22 cellular contexts compared by ENCODE assay signal in genomic region chr6:45256697-45257695, GRCh38.
DNase-seq lines count a peak whose midpoint lies in the region; ATAC-seq, FAIRE-seq and TF ChIP-seq lines count a peak whose summit lies in the region.
"Had no signal": no experiment of that assay in that cellular context is flagged by ENCODE, and none has a peak within 500 bp of the region (broad histone marks: within the 10 kb centered on the region; RNA-seq: fewer than 3 reads in every experiment).

No MANE protein-coding gene starts in this region.

- no peak for TF ChIP-seq POLR2A in IMR-90 (IDR thresholded peaks at IDR 0.05; ENCODE audit: low read depth, low read length)

- H4K5ac ChIP-seq in IMR-90 (ENCODE audit: low read depth, low read length), result no peak overlapping the region

- no peak for TF ChIP-seq CTCF in D721Med (IDR thresholded peaks at IDR 0.05; ENCODE audit: insufficient read depth, missing control alignments)
- TF ChIP-seq CTCF in IMR-90 (conservative IDR thresholded peaks at IDR 0.05; ENCODE audit: low read depth, low read length), result no peak

- H3K36me3 Mint-ChIP-seq in activated naive CD8-positive, alpha-beta T cell treated with anti-CD3 and anti-CD28 coated beads for 36 hours, result peaks cover 21% of the 10 kb centered on the region

- H3K14ac ChIP-seq in IMR-90 (replicated peaks; ENCODE audit: low read depth, low read length), result no peak overlapping the region

- no peaks in the 10 kb centered on the region; a peak in 2 of 4 replicates for H3K79me1 ChIP-seq in IMR-90 (ENCODE audit: low read depth in 1 of 2, low read length in 2 of 2)

- H3K27me3 Mint-ChIP-seq in activated naive CD8-positive, alpha-beta T cell treated with anti-CD3 and anti-CD28 coated beads for 36 hours, result no peaks in the 10 kb centered on the region
- H3K27me3 Mint-ChIP-seq: activated CD8-positive, alpha-beta memory T cell treated with anti-CD3 and anti-CD28 coated beads, Interleukin-2, amount 10 ng/mL, durations not matched to agents 7 days and 5 days; CD8-positive, alpha-beta memory T cell had no signal

- no peak overlapping the region for H3K4me2 ChIP-seq in IMR-90 (ENCODE audit: low read depth, low read length)
- H3K4me2 ChIP-seq: GM23338 had no signal

- H3K9me3 ChIP-seq in IMR-90 (ENCODE audit: control insufficient read depth, insufficient read depth, low read length), result no peaks in the 10 kb centered on the region
- H3K9me3 ChIP-seq in SK-N-MC (ENCODE audit: low read depth, low read length), result no peaks in the 10 kb centered on the region
- H3K9me3 ChIP-seq: body of pancreas, stomach, uterus had no signal

- no peak overlapping the region for H2BK20ac ChIP-seq in IMR-90 (ENCODE audit: low read depth, low read length)

- H2BK15ac ChIP-seq in IMR-90 (ENCODE audit: low read depth, low read length), result no peak overlapping the region

- no peaks in the 10 kb centered on the region for H3K4me1 ChIP-seq in IMR-90 (ENCODE audit: control insufficient read depth, insufficient read depth, low read length)
- H3K4me1 ChIP-seq: uterus had no signal

- H3K27me3 ChIP-seq in IMR-90 (ENCODE audit: control insufficient read depth, insufficient read depth, low read length), result no peaks in the 10 kb centered on the region
- H3K27me3 ChIP-seq: body of pancreas, stomach, uterus had no signal

- DNase-seq in D721Med (ENCODE audit: insufficient read length, low spot score), result no peak
- peak; percentile 4 for DNase-seq in IMR-90
- peak; percentile 18 for DNase-seq in SK-N-MC (ENCODE audit: low read depth, low spot score)
- peak; percentile 20 for DNase-seq in fibroblast of peridontal ligament (ENCODE audit: extremely low read depth)
- DNase-seq in activated naive CD8-positive, alpha-beta T cell treated with anti-CD3 and anti-CD28 coated beads for 36 hours, result no peak
- no peak for DNase-seq in NCI-H2171 (lab: John Stamatoyannopoulos, UW)
- DNase-seq: activated CD4-positive, CD25-positive, alpha-beta regulatory T cell; activated CD8-positive, alpha-beta memory T cell treated with anti-CD3 and anti-CD28 coated beads, Interleukin-2, amount 10 ng/mL, durations not matched to agents 7 days and 5 days; activated T-cell treated with anti-CD3 and anti-CD28 coated beads, Interleukin-2, amount 50 U/mL, for 4 hours; body of pancreas; CD8-positive, alpha-beta memory T cell; GDM1; NCI-H1105; NCI-H1930; NCI-H748 treated with DMSO at 0.1 percent for 48 hours; stimulated activated CD4-positive, alpha-beta T cell treated with anti-CD3 and anti-CD28 coated beads, Interleukin-4, amount 100 ng/mL, for 1 hour; stomach; uterus had no signal

- H3K18ac ChIP-seq in IMR-90 (ENCODE audit: low read depth, low read length), result no peak overlapping the region

- H3K23ac ChIP-seq in IMR-90 (ENCODE audit: low read depth, low read length), result no peak overlapping the region

- intact Hi-C loops in IMR-90 (cut with micrococcal nuclease), result no loop called here

- H3K36me3 ChIP-seq in IMR-90 (ENCODE audit: control insufficient read depth, insufficient read depth, low read length) (no peaks in the 10 kb centered on the region), SK-N-MC (ENCODE audit: insufficient read depth, low read length) (no peaks in the 10 kb centered on the region)
- H3K36me3 ChIP-seq: stomach, uterus had no signal

- no peak overlapping the region for H2BK5ac ChIP-seq in IMR-90 (ENCODE audit: low read depth, low read length, poor library complexity, severe bottlenecking)

- no peak overlapping the region for H3K27ac Mint-ChIP-seq in activated naive CD8-positive, alpha-beta T cell treated with anti-CD3 and anti-CD28 coated beads for 36 hours
- H3K27ac Mint-ChIP-seq: activated CD8-positive, alpha-beta memory T cell treated with anti-CD3 and anti-CD28 coated beads, Interleukin-2, amount 10 ng/mL, durations not matched to agents 7 days and 5 days; CD8-positive, alpha-beta memory T cell; GM23338; nephron had no signal

- peaks cover 9% of the 10 kb centered on the region for H3K4me1 Mint-ChIP-seq in activated naive CD8-positive, alpha-beta T cell treated with anti-CD3 and anti-CD28 coated beads for 36 hours
- H3K4me1 Mint-ChIP-seq: GM23338, nephron had no signal

- no peaks in the 10 kb centered on the region for H4K20me1 ChIP-seq in IMR-90 (ENCODE audit: insufficient read depth, low read length)

- H2BK120ac ChIP-seq in IMR-90 (ENCODE audit: low read depth, low read length), result no peak overlapping the region

- H3K4me3 Mint-ChIP-seq in activated naive CD8-positive, alpha-beta T cell treated with anti-CD3 and anti-CD28 coated beads for 36 hours, result no peak overlapping the region
- H3K4me3 Mint-ChIP-seq: activated CD8-positive, alpha-beta memory T cell treated with anti-CD3 and anti-CD28 coated beads, Interleukin-2, amount 10 ng/mL, durations not matched to agents 7 days and 5 days; activated T-cell treated with anti-CD3 and anti-CD28 coated beads, Interleukin-2, amount 50 U/mL, for 4 hours; CD8-positive, alpha-beta memory T cell; GM23338; nephron had no signal

- POLR2A ChIA-PET in IMR-90 (lab: Charles Lee; ENCODE audit: unreplicated experiment), result no interaction called here

- H3K9ac ChIP-seq in IMR-90 (ENCODE audit: low read depth, low read length) (no peak overlapping the region), SK-N-MC (ENCODE audit: insufficient read length) (no peak overlapping the region)

- H3K4me3 ChIP-seq in IMR-90 (ENCODE audit: insufficient read depth, low read depth, low read length) (no peak overlapping the region), SK-N-MC (no peak overlapping the region)
- H3K4me3 ChIP-seq: body of pancreas, GM23338, stomach, uterus had no signal

- CTCF ChIA-PET in IMR-90 (lab: Yijun Ruan, JAX), result no interaction called here

- TF ChIP-seq RAD21 in IMR-90 (IDR thresholded peaks at IDR 0.05; ENCODE audit: low read length), result no peak

- no peak overlapping the region for H3K4ac ChIP-seq in IMR-90 (ENCODE audit: low read depth, low read length)

- no peak overlapping the region for H4K91ac ChIP-seq in IMR-90 (ENCODE audit: insufficient read depth, low read depth, low read length)

- no peak for ATAC-seq in IMR-90 (ENCODE audit: low read depth)
- ATAC-seq in HG03565 (IDR thresholded peaks at IDR 0.05; ENCODE audit: unreplicated experiment), result no peak
- ATAC-seq: activated CD8-positive, alpha-beta memory T cell treated with anti-CD3 and anti-CD28 coated beads, Interleukin-2, amount 10 ng/mL, durations not matched to agents 7 days and 5 days; activated T-cell treated with anti-CD3 and anti-CD28 coated beads, Interleukin-2, amount 50 U/mL, for 4 hours; body of pancreas; GM23338 had no signal

- H4K8ac ChIP-seq in IMR-90 (ENCODE audit: low read depth in 2 of 2, low read length in 2 of 2), result no peak overlapping the region

- dilution Hi-C loops in IMR-90 (cut with HindIII; ENCODE audit: low sequenced_read_pairs, unreplicated experiment), result no loop called here

- H2AK9ac ChIP-seq in IMR-90 (replicated peaks; ENCODE audit: low read depth, low read length, poor library complexity), result no peak overlapping the region

- no peak overlapping the region for H2AK5ac ChIP-seq in IMR-90 (ENCODE audit: low read depth, low read length)

- H3K27ac ChIP-seq in IMR-90 (ENCODE audit: insufficient read depth, low read length), result no peak overlapping the region
- H3K27ac ChIP-seq in SK-N-MC, result no peak overlapping the region
- H3K27ac ChIP-seq: body of pancreas, stomach, uterus had no signal

- in situ Hi-C loops in IMR-90 (cut with MboI; ENCODE audit: low sequenced_read_pairs), result no loop called here

- peak; percentile 41 for FAIRE-seq in D721Med (lab: Jason Lieb, UNC)
- FAIRE-seq: endothelial cell of umbilical vein had no signal

- no CpG with 5 or more reads among the region's 9 CpGs for WGBS in IMR-90 (ENCODE audit: extremely low coverage in 2 of 2, insufficient read length in 1 of 2), 2 experiments

- BruUV-seq in IMR-90 (replicated peaks; lab: Mats Ljungman, UMichigan), result no TSS peak

- H3K56ac ChIP-seq in IMR-90 (ENCODE audit: extremely low read depth, insufficient read depth, low read length), result no peak overlapping the region

- no peaks in the 10 kb centered on the region for H3K9me1 ChIP-seq in IMR-90 (ENCODE audit: insufficient read depth, low read length)

- H2AFZ ChIP-seq in IMR-90 (replicated peaks; ENCODE audit: low read length, poor library complexity), result no peak overlapping the region
- H2AFZ ChIP-seq: GM23338 had no signal

- H3K9me3 Mint-ChIP-seq in activated naive CD8-positive, alpha-beta T cell treated with anti-CD3 and anti-CD28 coated beads for 36 hours, result peaks cover 2% of the 10 kb centered on the region
- H3K9me3 Mint-ChIP-seq: activated T-cell treated with anti-CD3 and anti-CD28 coated beads, Interleukin-2, amount 50 U/mL, for 4 hours; CD8-positive, alpha-beta memory T cell; GM23338 had no signal

TF ChIP-seq in IMR-90, 13 proteins besides CTCF, POLR2A, EP300 and RAD21:
- TF ChIP-seq MAZ (IDR thresholded peaks at IDR 0.05; ENCODE audit: borderline replicate concordance, low read depth, low read length) (no peak), MAFK (IDR thresholded peaks at IDR 0.05; ENCODE audit: low read depth, low read length) (no peak)

Comparison
In these comparisons a context has a peak if more than half of its experiments do, and no peak if none do; other contexts are left out.
1. DNase-seq: peak in IMR-90 (single experiment), SK-N-MC (single experiment) and fibroblast of peridontal ligament (single experiment); none in D721Med (single experiment), activated naive CD8-positive, alpha-beta T cell treated with anti-CD3 and anti-CD28 coated beads for 36 hours (single experiment) and NCI-H2171 (single experiment).